In genomic region chrX:115023139-115023538, GRCh38 we compare ENCODE assay signal across 13 cellular contexts. TPM values are rescaled to one million over a fixed set of nuclear protein-coding genes. Genes with fewer than 3 reads are reported as not detected.
A peak's percentile ranks its signal among the peaks of the same experiment; 100 is the strongest.
DNase-seq lines count a peak whose midpoint lies in the region; ATAC-seq, FAIRE-seq and TF ChIP-seq lines count a peak whose summit lies in the region.
"Had no signal": no experiment of that assay in that cellular context is flagged by ENCODE, and none has a peak within 500 bp of the region (broad histone marks: within the 10 kb centered on the region; RNA-seq: fewer than 3 reads in every experiment).

No MANE protein-coding gene starts in this region.

- 7 to 27% methylated on average over 2 of the region's 2 CpGs for WGBS in lung, 2 donors

- no peaks in the 10 kb centered on the region for H3K9me3 Mint-ChIP-seq in activated T-helper 2 cell treated with anti-CD3 and anti-CD28 coated beads, Interferon-gamma antibody, Interleukin-2, Interleukin-4, amounts not matched to agents 10 μg/mL and 5 μg/mL and 100 μg/mL, durations not matched to agents 14 hours and 24 hours and 36 hours

- H3K4me1 Mint-ChIP-seq in activated T-helper 2 cell treated with anti-CD3 and anti-CD28 coated beads, Interferon-gamma antibody, Interleukin-2, Interleukin-4, amounts not matched to agents 10 μg/mL and 5 μg/mL and 100 μg/mL, durations not matched to agents 14 hours and 24 hours and 36 hours (ENCODE audit: low read depth): no peaks in the 10 kb centered on the region
- H3K4me1 Mint-ChIP-seq: activated naive CD4-positive, alpha-beta T cell treated with anti-CD3 and anti-CD28 coated beads, Interleukin-2, amount 10 ng/mL, durations not matched to agents 7 days and 5 days had no signal

- H3K27me3 ChIP-seq in BE2C (no peaks in the 10 kb centered on the region), lung (ENCODE audit: control insufficient read depth, insufficient read depth) (no peaks in the 10 kb centered on the region)

- no peak overlapping the region for H3K4me3 Mint-ChIP-seq in activated T-helper 2 cell treated with anti-CD3 and anti-CD28 coated beads, Interferon-gamma antibody, Interleukin-2, Interleukin-4, amounts not matched to agents 10 μg/mL and 5 μg/mL and 100 μg/mL, durations not matched to agents 14 hours and 24 hours and 36 hours (ENCODE audit: low read depth)
- H3K4me3 Mint-ChIP-seq: activated naive CD4-positive, alpha-beta T cell treated with anti-CD3 and anti-CD28 coated beads, Interleukin-2, amount 10 ng/mL, durations not matched to agents 7 days and 5 days had no signal

- H3K9me3 ChIP-seq in BE2C: no peaks in the 10 kb centered on the region
- no peaks in the 10 kb centered on the region for H3K9me3 ChIP-seq in lung (ENCODE audit: control insufficient read depth in 2 of 2, insufficient read depth in 1 of 2, low read length in 1 of 2)

- peak; percentile 43 for DNase-seq in BE2C
- DNase-seq in HTR-8/SVneo (ENCODE audit: insufficient read length, low spot score): peak; percentile 0
- peak; percentile 52 for DNase-seq in choroid plexus epithelial cell (ENCODE audit: low read depth)
- no peak for DNase-seq in lung (ENCODE audit: low spot score)
- no peak for DNase-seq in GM19239 (ENCODE audit: insufficient read length, low spot score)
- DNase-seq in activated T-helper 2 cell treated with anti-CD3 and anti-CD28 coated beads, Interferon-gamma antibody, Interleukin-2, Interleukin-4, amounts not matched to agents 10 μg/mL and 5 μg/mL and 100 μg/mL, durations not matched to agents 14 hours and 24 hours and 36 hours (ENCODE audit: low spot score): no peak
- no peak for DNase-seq in NK-92 (lab: John Stamatoyannopoulos, UW; ENCODE audit: unreplicated experiment)
- DNase-seq in NCI-H2107 treated with DMSO at 0.1 percent for 48 hours (lab: John Stamatoyannopoulos, UW; ENCODE audit: unreplicated experiment): no peak
- DNase-seq: activated naive CD4-positive, alpha-beta T cell treated with anti-CD3 and anti-CD28 coated beads, Interleukin-2, amount 10 ng/mL, durations not matched to agents 7 days and 5 days; DND-41; NCI-H1930 had no signal

- FAIRE-seq in HTR-8/SVneo (lab: Jason Lieb, UNC) (no peak), GM19239 (lab: Jason Lieb, UNC) (no peak)
- FAIRE-seq: endometrium had no signal

- H3K4me3 ChIP-seq in BE2C (ENCODE audit: low read depth, low read length) (no peak overlapping the region), choroid plexus epithelial cell (ENCODE audit: low read depth, low read length) (no peak overlapping the region), lung (no peak overlapping the region)

- TF ChIP-seq CTCF in BE2C (IDR thresholded peaks at IDR 0.05; ENCODE audit: low read depth, low read length) (no peak), choroid plexus epithelial cell (conservative IDR thresholded peaks at IDR 0.05; ENCODE audit: low read depth, low read length) (no peak), lung (IDR thresholded peaks at IDR 0.05; ENCODE audit: control extremely low read depth, extremely low read depth) (no peak)

- no peak overlapping the region for H3K27ac ChIP-seq in lung (ENCODE audit: low read depth in 1 of 2, low read length in 1 of 2)

- intact Hi-C loops in activated T-helper 2 cell treated with anti-CD3 and anti-CD28 coated beads, Interferon-gamma antibody, Interleukin-2, Interleukin-4, amounts not matched to agents 10 μg/mL and 5 μg/mL and 100 μg/mL, durations not matched to agents 14 hours and 24 hours and 36 hours (cut with micrococcal nuclease): no loop called here

- no peak overlapping the region for H3K27ac Mint-ChIP-seq in activated T-helper 2 cell treated with anti-CD3 and anti-CD28 coated beads, Interferon-gamma antibody, Interleukin-2, Interleukin-4, amounts not matched to agents 10 μg/mL and 5 μg/mL and 100 μg/mL, durations not matched to agents 14 hours and 24 hours and 36 hours
- H3K27ac Mint-ChIP-seq: activated naive CD4-positive, alpha-beta T cell treated with anti-CD3 and anti-CD28 coated beads, Interleukin-2, amount 10 ng/mL, durations not matched to agents 7 days and 5 days had no signal

- ATAC-seq in lung (ENCODE audit: insufficient read depth, low FRiP score): peak; percentile 68

- H3K36me3 Mint-ChIP-seq in activated T-helper 2 cell treated with anti-CD3 and anti-CD28 coated beads, Interferon-gamma antibody, Interleukin-2, Interleukin-4, amounts not matched to agents 10 μg/mL and 5 μg/mL and 100 μg/mL, durations not matched to agents 14 hours and 24 hours and 36 hours (ENCODE audit: low read depth): no peaks in the 10 kb centered on the region
- H3K36me3 Mint-ChIP-seq: activated naive CD4-positive, alpha-beta T cell treated with anti-CD3 and anti-CD28 coated beads, Interleukin-2, amount 10 ng/mL, durations not matched to agents 7 days and 5 days had no signal

- no peaks in the 10 kb centered on the region for H3K27me3 Mint-ChIP-seq in activated T-helper 2 cell treated with anti-CD3 and anti-CD28 coated beads, Interferon-gamma antibody, Interleukin-2, Interleukin-4, amounts not matched to agents 10 μg/mL and 5 μg/mL and 100 μg/mL, durations not matched to agents 14 hours and 24 hours and 36 hours (ENCODE audit: low read depth)
- H3K27me3 Mint-ChIP-seq: activated naive CD4-positive, alpha-beta T cell treated with anti-CD3 and anti-CD28 coated beads, Interleukin-2, amount 10 ng/mL, durations not matched to agents 7 days and 5 days had no signal

- peaks cover 13% of the 10 kb centered on the region for H3K4me1 ChIP-seq in BE2C
- no peaks in the 10 kb centered on the region for H3K4me1 ChIP-seq in lung (ENCODE audit: control insufficient read depth in 2 of 2, insufficient read depth in 2 of 2, low read length in 2 of 2)

- H3K36me3 ChIP-seq in BE2C (no peaks in the 10 kb centered on the region), lung (ENCODE audit: control insufficient read depth in 2 of 2, insufficient read depth in 2 of 2, low read length in 2 of 2) (no peaks in the 10 kb centered on the region)

RNA-seq across cellular contexts. Expression of gene IL13RA2, which starts 5.7 kb away (rescaled TPM):
- polyA plus RNA-seq in BE2C (2012; ENCODE audit: insufficient read depth, insufficient read length, low read depth): 85.3 TPM
- total RNA-seq in lung: 1 to 10 TPM; 3.3 to 4.4 TPM
- 1 to 10 TPM in 1 of 2 donors, under 1 TPM in 1; 0.71 to 2.7 TPM for polyA plus RNA-seq in lung
- not detected in 2 replicates for total RNA-seq in activated T-helper 2 cell treated with anti-CD3 and anti-CD28 coated beads, Interferon-gamma antibody, Interleukin-2, Interleukin-4, amounts not matched to agents 10 μg/mL and 5 μg/mL and 100 μg/mL, durations not matched to agents 14 hours and 24 hours and 36 hours
- total RNA-seq: mononuclear cell had no signal

Comparison
In these comparisons a context has a peak if more than half of its experiments do, and no peak if none do; other contexts are left out.
1. DNase-seq: peak in BE2C (single experiment), HTR-8/SVneo (single experiment) and choroid plexus epithelial cell (single experiment); none in lung (single experiment), GM19239 (single experiment), activated T-helper 2 cell treated with anti-CD3 and anti-CD28 coated beads, Interferon-gamma antibody, Interleukin-2, Interleukin-4, amounts not matched to agents 10 μg/mL and 5 μg/mL and 100 μg/mL, durations not matched to agents 14 hours and 24 hours and 36 hours (single experiment), NK-92 (single experiment) and NCI-H2107 treated with DMSO at 0.1 percent for 48 hours (single experiment).